ENCODE assay signal across 1 cellular context in genomic region chrX:134246282-134246681, GRCh38.
TF ChIP-seq lines count a peak whose summit lies in the region.

No MANE protein-coding gene starts in this region.

TF ChIP-seq in H1, 55 proteins besides CTCF, POLR2A, EP300 and RAD21 (continued from another document):
- TF ChIP-seq CBX8 (IDR thresholded peaks at IDR 0.05; ENCODE audit: borderline replicate concordance, low read depth, low read length) (no peak), ATF3 (IDR thresholded peaks at IDR 0.05; ENCODE audit: insufficient read depth, low read depth, low read length) (no peak), CTBP2 (IDR thresholded peaks at IDR 0.05; ENCODE audit: borderline replicate concordance, insufficient read depth, insufficient read length, low read length) (no peak), GABPA (IDR thresholded peaks at IDR 0.05; ENCODE audit: borderline replicate concordance, insufficient read depth, low read length) (no peak), KDM5A (IDR thresholded peaks at IDR 0.05; ENCODE audit: low read length) (no peak), BRCA1 (IDR thresholded peaks at IDR 0.05; ENCODE audit: low read depth, low read length) (no peak), RBBP5 (IDR thresholded peaks at IDR 0.05; ENCODE audit: borderline replicate concordance, low read depth, low read length) (no peak)
TF ChIP-seq in H1: peak in this region for 0.
